28 cellular contexts compared by ENCODE assay signal in genomic region chr18:3192752-3193151, GRCh38.
"Had no signal": no experiment of that assay in that cellular context is flagged by ENCODE, and none has a peak within 500 bp of the region (broad histone marks: within the 10 kb centered on the region; RNA-seq: fewer than 3 reads in every experiment).

No MANE protein-coding gene starts in this region.

- H3K27me3 ChIP-seq: ascending aorta, breast epithelium, dorsolateral prefrontal cortex, esophagus muscularis mucosa, gastroesophageal sphincter had no signal

- H3K9me3 ChIP-seq: ascending aorta, breast epithelium, esophagus muscularis mucosa, gastroesophageal sphincter had no signal

- H3K4me1 ChIP-seq: ascending aorta, breast epithelium, foreskin keratinocyte had no signal

- H3K4me3 ChIP-seq: ascending aorta, breast epithelium, coronary artery, dorsolateral prefrontal cortex, esophagus muscularis mucosa, gastroesophageal sphincter had no signal

- H3K36me3 ChIP-seq: breast epithelium, WERI-Rb-1 had no signal

- DNase-seq: activated B cell treated with CpG ODN at 0.5 μM for 24 hours; activated CD4-positive, alpha-beta memory T cell treated with anti-CD3 and anti-CD28 coated beads, Interleukin-2, amount 10 ng/mL, durations not matched to agents 7 days and 5 days; activated CD4-positive, alpha-beta T cell treated with anti-CD3 and anti-CD28 coated beads for 1 hour; activated CD4-positive, alpha-beta T cell treated with anti-CD3 and anti-CD28 coated beads for 4 hours; activated CD4-positive, alpha-beta T cell treated with anti-CD3 and anti-CD28 coated beads, Interleukin-2, amount 10 ng/mL, durations not matched to agents 7 days and 5 days; activated CD4-positive, alpha-beta T cell treated with anti-CD3 and anti-CD28 coated beads, Interleukin-2, amount 50 U/mL, for 4 hours; activated CD8-positive, alpha-beta memory T cell treated with anti-CD3 and anti-CD28 coated beads, Interleukin-2, amount 50 U/mL, for 48 hours; activated gamma-delta T cell; activated naive CD4-positive, alpha-beta T cell; activated naive CD4-positive, alpha-beta T cell treated with anti-CD3 and anti-CD28 coated beads, Interleukin-2, amount 10 ng/mL, durations not matched to agents 7 days and 5 days; activated naive CD8-positive, alpha-beta T cell treated with anti-CD3 and anti-CD28 coated beads, Interleukin-2, amount 10 ng/mL, durations not matched to agents 7 days and 5 days; activated T-cell treated with anti-CD3 and anti-CD28 coated beads for 4 hours; activated T-cell treated with anti-CD3 and anti-CD28 coated beads, Interleukin-2, amount 50 U/mL, for 24 hours; activated T-cell treated with anti-CD3 and anti-CD28 coated beads, Interleukin-2, amount 50 U/mL, for 72 hours; dorsolateral prefrontal cortex; effector memory CD4-positive, alpha-beta T cell; erythroblast; foreskin keratinocyte; T-helper 1 cell; T-helper 17 cell; T1000; WERI-Rb-1 had no signal

- H3K27ac ChIP-seq: ascending aorta, breast epithelium, coronary artery, dorsolateral prefrontal cortex, esophagus muscularis mucosa, foreskin keratinocyte, WERI-Rb-1 had no signal

- ATAC-seq: activated naive CD4-positive, alpha-beta T cell treated with anti-CD3 and anti-CD28 coated beads, Interleukin-2, amount 50 U/mL, for 72 hours; activated T-cell treated with anti-CD3 and anti-CD28 coated beads, Interleukin-2, amount 50 U/mL, for 72 hours; foreskin keratinocyte; gastroesophageal sphincter; T-helper 17 cell had no signal
